In the genomic region with DNA sequence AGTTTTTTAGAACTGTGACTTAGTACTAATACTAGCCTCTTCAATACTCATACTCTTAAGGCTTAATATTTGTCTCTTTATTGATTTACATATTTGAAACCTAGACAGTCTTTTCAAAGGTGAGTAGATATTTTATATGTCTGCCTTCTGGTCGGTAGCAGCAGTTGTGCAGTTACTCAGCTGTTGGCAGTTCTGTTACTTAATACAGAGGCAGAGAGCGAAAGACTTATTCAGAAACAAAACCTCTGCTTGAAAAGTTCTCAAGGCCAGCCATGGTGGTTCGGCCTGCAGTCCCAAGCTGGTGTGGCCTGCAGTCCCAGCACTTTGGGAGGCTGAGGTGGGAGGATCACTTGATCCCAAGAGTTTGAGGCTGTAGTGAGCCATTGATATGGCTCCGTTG, we compare ENCODE assay signal across 12 cellular contexts.
"Had no signal": no experiment of that assay in that cellular context is flagged by ENCODE, and none has a peak within 500 bp of the region (broad histone marks: within the 10 kb centered on the region; RNA-seq: fewer than 3 reads in every experiment).

No MANE protein-coding gene starts in this region.

- H3K4me3 ChIP-seq: breast epithelium, heart right ventricle, prostate gland, right lobe of liver, spleen, thoracic aorta had no signal

- H3K4me1 ChIP-seq: breast epithelium, right lobe of liver had no signal

- ATAC-seq: heart right ventricle, right lobe of liver had no signal

- H3K9me3 ChIP-seq: breast epithelium, heart right ventricle, prostate gland, right lobe of liver, spleen, thoracic aorta had no signal

- FAIRE-seq: frontal cortex had no signal

- DNase-seq: activated CD4-positive, alpha-beta T cell treated with anti-CD3 and anti-CD28 coated beads, Interleukin-2, amount 10 ng/mL, durations not matched to agents 24 days and 14 days; activated CD4-positive, CD25-positive, alpha-beta regulatory T cell; activated naive CD4-positive, alpha-beta T cell; dermis blood vessel endothelial cell; heart right ventricle; right lobe of liver; spleen had no signal

- H3K36me3 ChIP-seq: breast epithelium, heart right ventricle, prostate gland, right lobe of liver, spleen, thoracic aorta had no signal

- H3K27me3 ChIP-seq: breast epithelium, heart right ventricle, right lobe of liver, spleen had no signal

- H3K27ac ChIP-seq: breast epithelium, epithelial cell of prostate, heart right ventricle, prostate gland, right lobe of liver, spleen, thoracic aorta had no signal
